Comparison of ENCODE assay signal across 1 cellular context in genomic region chr14:103336191-103336590, GRCh38.
TF ChIP-seq lines count a peak whose summit lies in the region.

No MANE protein-coding gene starts in this region.

TF ChIP-seq in HCT116, 20 proteins besides CTCF, POLR2A, EP300 and RAD21 (continued from another document):
- TF ChIP-seq, protein P1, sequence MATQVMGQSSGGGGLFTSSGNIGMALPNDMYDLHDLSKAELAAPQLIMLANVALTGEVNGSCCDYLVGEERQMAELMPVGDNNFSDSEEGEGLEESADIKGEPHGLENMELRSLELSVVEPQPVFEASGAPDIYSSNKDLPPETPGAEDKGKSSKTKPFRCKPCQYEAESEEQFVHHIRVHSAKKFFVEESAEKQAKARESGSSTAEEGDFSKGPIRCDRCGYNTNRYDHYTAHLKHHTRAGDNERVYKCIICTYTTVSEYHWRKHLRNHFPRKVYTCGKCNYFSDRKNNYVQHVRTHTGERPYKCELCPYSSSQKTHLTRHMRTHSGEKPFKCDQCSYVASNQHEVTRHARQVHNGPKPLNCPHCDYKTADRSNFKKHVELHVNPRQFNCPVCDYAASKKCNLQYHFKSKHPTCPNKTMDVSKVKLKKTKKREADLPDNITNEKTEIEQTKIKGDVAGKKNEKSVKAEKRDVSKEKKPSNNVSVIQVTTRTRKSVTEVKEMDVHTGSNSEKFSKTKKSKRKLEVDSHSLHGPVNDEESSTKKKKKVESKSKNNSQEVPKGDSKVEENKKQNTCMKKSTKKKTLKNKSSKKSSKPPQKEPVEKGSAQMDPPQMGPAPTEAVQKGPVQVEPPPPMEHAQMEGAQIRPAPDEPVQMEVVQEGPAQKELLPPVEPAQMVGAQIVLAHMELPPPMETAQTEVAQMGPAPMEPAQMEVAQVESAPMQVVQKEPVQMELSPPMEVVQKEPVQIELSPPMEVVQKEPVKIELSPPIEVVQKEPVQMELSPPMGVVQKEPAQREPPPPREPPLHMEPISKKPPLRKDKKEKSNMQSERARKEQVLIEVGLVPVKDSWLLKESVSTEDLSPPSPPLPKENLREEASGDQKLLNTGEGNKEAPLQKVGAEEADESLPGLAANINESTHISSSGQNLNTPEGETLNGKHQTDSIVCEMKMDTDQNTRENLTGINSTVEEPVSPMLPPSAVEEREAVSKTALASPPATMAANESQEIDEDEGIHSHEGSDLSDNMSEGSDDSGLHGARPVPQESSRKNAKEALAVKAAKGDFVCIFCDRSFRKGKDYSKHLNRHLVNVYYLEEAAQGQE (IDR thresholded peaks at IDR 0.05; ENCODE audit: low read depth) = no peak
- TF ChIP-seq JUND (IDR thresholded peaks at IDR 0.05) (no peak), CBX3 (IDR thresholded peaks at IDR 0.05; ENCODE audit: low read depth) (no peak), CEBPB (IDR thresholded peaks at IDR 0.05; ENCODE audit: low read depth) (no peak), SP1 (IDR thresholded peaks at IDR 0.05; ENCODE audit: low read depth) (no peak), YY1 (IDR thresholded peaks at IDR 0.05; ENCODE audit: extremely low read depth, insufficient replicate concordance, low read depth, low read length) (no peak), POLR2AphosphoS5 (IDR thresholded peaks at IDR 0.05; ENCODE audit: low read depth, low read length) (no peak), EZH2 (IDR thresholded peaks at IDR 0.05) (no peak), SIN3A (IDR thresholded peaks at IDR 0.05; ENCODE audit: low read depth) (no peak)
